Comparison of ENCODE assay signal across 26 cellular contexts in genomic region chr19:53518716-53519115, GRCh38. TPM values are rescaled to one million over a fixed set of nuclear protein-coding genes. Genes with fewer than 3 reads are reported as not detected.
DNase-seq lines count a peak whose midpoint lies in the region; ATAC-seq and TF ChIP-seq lines count a peak whose summit lies in the region.
"Had no signal": no experiment of that assay in that cellular context is flagged by ENCODE, and none has a peak within 500 bp of the region (broad histone marks: within the 10 kb centered on the region; RNA-seq: fewer than 3 reads in every experiment).

No MANE protein-coding gene starts in this region.

- intact Hi-C loops in lower lobe of right lung (cut with DNase I) (no loop called here), dorsolateral prefrontal cortex (cut with DNase I) (loop anchor here in 1 of 2 donors (5.0 kb wide), 1 partner anchor 86 kb away; the partner anchor contains the start of gene ZNF761)

- TF ChIP-seq CTCF in lower lobe of right lung (IDR thresholded peaks at IDR 0.05): no peak
- TF ChIP-seq CTCF in progenitor cell of endocrine pancreas (IDR thresholded peaks at IDR 0.05; ENCODE audit: unreplicated experiment): no peak
- no peak for TF ChIP-seq CTCF in dorsolateral prefrontal cortex (IDR thresholded peaks at IDR 0.05 in 54 of 56, conservative IDR thresholded peaks at IDR 0.05 in 2 of 56; ENCODE audit: low read depth in 1 of 56, partially characterized antibody in 56 of 56)

- POLR2A ChIA-PET in CD8-positive, alpha-beta memory T cell (lab: Charles Lee): no interaction called here

- H3K36me3 ChIP-seq in BLaER1 (peaks cover 4% of the 10 kb centered on the region; the same call in 1 of the 2 replicates), lower lobe of right lung (no peaks in the 10 kb centered on the region)
- no peaks in the 10 kb centered on the region for H3K36me3 ChIP-seq in CD8-positive, alpha-beta memory T cell (ENCODE audit: insufficient read depth, low read length)
- H3K36me3 ChIP-seq: vagina had no signal

- H3K9me3 Mint-ChIP-seq in CD8-positive, alpha-beta memory T cell: peaks cover 0 to 24% (median 8%) of the 10 kb centered on the region in 5 donors
- no peaks in the 10 kb centered on the region for H3K9me3 Mint-ChIP-seq in progenitor cell of endocrine pancreas (ENCODE audit: low read depth)
- H3K9me3 Mint-ChIP-seq: HFFc6 had no signal

- H3K27ac Mint-ChIP-seq in CD8-positive, alpha-beta memory T cell: peak overlapping the region in 2 of 8 donors; percentile 28 to 62
- H3K27ac Mint-ChIP-seq in progenitor cell of endocrine pancreas: peak overlapping the region; percentile 14
- H3K27ac Mint-ChIP-seq: activated naive CD8-positive, alpha-beta T cell treated with anti-CD3 and anti-CD28 coated beads, Interleukin-2, amount 10 ng/mL, durations not matched to agents 7 days and 5 days; GM23338; HFFc6; stimulated activated effector memory CD8-positive, alpha-beta T cell treated with anti-CD3 and anti-CD28 coated beads, Interleukin-12 subunit alpha, Interleukin-12 subunit beta, amount 100 ng/mL, for 72 hours had no signal

- H3K27me3 ChIP-seq in BLaER1 (no peaks in the 10 kb centered on the region), lower lobe of right lung (ENCODE audit: low read depth) (no peaks in the 10 kb centered on the region), dorsolateral prefrontal cortex (no peaks in the 10 kb centered on the region)
- H3K27me3 ChIP-seq in CD8-positive, alpha-beta memory T cell (ENCODE audit: insufficient read depth, low read length, poor library complexity, severe bottlenecking): no peaks in the 10 kb centered on the region
- H3K27me3 ChIP-seq: vagina had no signal

- peaks cover 16 to 19% (median 18%) of the 10 kb centered on the region in 3 donors for H3K4me1 Mint-ChIP-seq in CD8-positive, alpha-beta memory T cell
- H3K4me1 Mint-ChIP-seq in progenitor cell of endocrine pancreas (ENCODE audit: low read depth): peaks cover 11% of the 10 kb centered on the region

- CTCF ChIA-PET in CD8-positive, alpha-beta memory T cell (lab: Charles Lee): interaction anchor here (0.8 to 2.6 kb wide), 2 partner anchors 94 to 323 kb away, joined by 3 to 7 read pairs; no protein-coding TSS in a partner anchor

- H3K4me1 ChIP-seq in BLaER1: peaks cover 41% of the 10 kb centered on the region
- H3K4me1 ChIP-seq in CD8-positive, alpha-beta memory T cell (ENCODE audit: insufficient read depth, low read length): peaks cover 13% of the 10 kb centered on the region
- H3K4me1 ChIP-seq in lower lobe of right lung: peaks cover 17% of the 10 kb centered on the region

- no peaks in the 10 kb centered on the region for H4K20me1 ChIP-seq in BLaER1

- H3K9ac ChIP-seq in BLaER1: no peak overlapping the region

- DNase-seq in CD8-positive, alpha-beta memory T cell: no peak
- DNase-seq in lower lobe of right lung (no peak), progenitor cell of endocrine pancreas (ENCODE audit: low spot score, unreplicated experiment) (no peak), dorsolateral prefrontal cortex (no peak), AG20443 (ENCODE audit: low spot score) (no peak)
- DNase-seq: activated CD4-positive, alpha-beta T cell treated with anti-CD3 and anti-CD28 coated beads, Interleukin-2, amount 50 U/mL, for 48 hours; activated CD4-positive, CD25-positive, alpha-beta regulatory T cell; activated CD8-positive, alpha-beta memory T cell treated with anti-CD3 and anti-CD28 coated beads, Interleukin-2, amount 50 U/mL, for 4 hours; activated naive CD8-positive, alpha-beta T cell treated with anti-CD3 and anti-CD28 coated beads, Interleukin-2, amount 10 ng/mL, durations not matched to agents 7 days and 5 days; DMS79 treated with DMSO at 0.1 percent for 48 hours; effector CD4-positive, alpha-beta T cell; HFFc6; NCI-H1105; NCI-H2029 treated with DMSO at 0.1 percent for 48 hours; NCI-H226; NCI-H748 treated with DMSO at 0.1 percent for 48 hours; nucleus accumbens; stimulated activated CD4-positive, alpha-beta T cell treated with anti-CD3 and anti-CD28 coated beads, Interleukin-2, amount 100 ng/mL, for 48 hours; T-helper 9 cell had no signal

- H3K27ac ChIP-seq in BLaER1 (no peak overlapping the region), lower lobe of right lung (peak overlapping the region; percentile 25), dorsolateral prefrontal cortex (no peak overlapping the region)
- H3K27ac ChIP-seq in CD8-positive, alpha-beta memory T cell (ENCODE audit: low read depth, low read length): no peak overlapping the region

- H3K4me2 ChIP-seq in BLaER1: peak overlapping the region; percentile 36
- H3K4me2 ChIP-seq: GM23338 had no signal

- H3K27me3 Mint-ChIP-seq in CD8-positive, alpha-beta memory T cell: no peaks in the 10 kb centered on the region
- H3K27me3 Mint-ChIP-seq in progenitor cell of endocrine pancreas: no peaks in the 10 kb centered on the region
- H3K27me3 Mint-ChIP-seq: activated naive CD8-positive, alpha-beta T cell treated with anti-CD3 and anti-CD28 coated beads, Interleukin-2, amount 10 ng/mL, durations not matched to agents 7 days and 5 days had no signal

- H3K36me3 Mint-ChIP-seq in CD8-positive, alpha-beta memory T cell: peaks cover 0 to 25% (median 12%) of the 10 kb centered on the region in 3 donors
- peaks cover 2% of the 10 kb centered on the region for H3K36me3 Mint-ChIP-seq in progenitor cell of endocrine pancreas (ENCODE audit: insufficient read depth)
- H3K36me3 Mint-ChIP-seq: stimulated activated effector memory CD8-positive, alpha-beta T cell treated with anti-CD3 and anti-CD28 coated beads, Interleukin-12 subunit alpha, Interleukin-12 subunit beta, amount 100 ng/mL, for 72 hours had no signal

- ATAC-seq in lower lobe of right lung (no peak), GM19463 (IDR thresholded peaks at IDR 0.05; ENCODE audit: unreplicated experiment) (no peak)
- ATAC-seq: GM23338; left lobe of liver; SK-N-SH treated with all-trans-retinoic acid at 6 μM for 48 hours; stimulated activated effector memory CD8-positive, alpha-beta T cell treated with anti-CD3 and anti-CD28 coated beads, Interleukin-12 subunit alpha, Interleukin-12 subunit beta, amount 100 ng/mL, for 72 hours had no signal

- H3K4me3 ChIP-seq in BLaER1 (no peak overlapping the region), lower lobe of right lung (no peak overlapping the region), dorsolateral prefrontal cortex (no peak overlapping the region)
- no peak overlapping the region for H3K4me3 ChIP-seq in CD8-positive, alpha-beta memory T cell (ENCODE audit: low read length)
- H3K4me3 ChIP-seq: GM23338, vagina had no signal

- H3K9me3 ChIP-seq in BLaER1 (peaks cover 11% of the 10 kb centered on the region; the same call in 1 of the 2 replicates), lower lobe of right lung (no peaks in the 10 kb centered on the region)
- H3K9me3 ChIP-seq in CD8-positive, alpha-beta memory T cell (ENCODE audit: low read length): peaks cover 5% of the 10 kb centered on the region
- H3K9me3 ChIP-seq: vagina had no signal

- peak overlapping the region in 6 of 7 donors; percentile 26 to 79 (median 56) for H3K4me3 Mint-ChIP-seq in CD8-positive, alpha-beta memory T cell
- H3K4me3 Mint-ChIP-seq in progenitor cell of endocrine pancreas (ENCODE audit: low read depth): no peak overlapping the region
- H3K4me3 Mint-ChIP-seq: GM23338; HFFc6; stimulated activated effector memory CD8-positive, alpha-beta T cell treated with anti-CD3 and anti-CD28 coated beads, Interleukin-12 subunit alpha, Interleukin-12 subunit beta, amount 100 ng/mL, for 72 hours had no signal

RNA-seq across cellular contexts. Expression of gene ZNF331, which starts 19.2 kb away (rescaled TPM):
- 10 to 100 TPM; 17.5 to 18.6 TPM for total RNA-seq in CD8-positive, alpha-beta memory T cell
- polyA plus RNA-seq in CD8-positive, alpha-beta memory T cell: 43.9 TPM
- 36.6 TPM for total RNA-seq in lower lobe of right lung
- 29.0 and 29.9 TPM in 2 replicates for total RNA-seq in progenitor cell of endocrine pancreas
- total RNA-seq in dorsolateral prefrontal cortex: 100 to 1,000 TPM in 1 of 120 experiments, 10 to 100 TPM in 119; 32.2 to 101 (median 46.8) TPM

RNA-seq across cellular contexts. Expression of gene ZNF813, which starts 51.2 kb away (rescaled TPM):
- 1 to 10 TPM; 5.6 to 6.6 TPM for total RNA-seq in CD8-positive, alpha-beta memory T cell
- 4.7 TPM for polyA plus RNA-seq in CD8-positive, alpha-beta memory T cell
- total RNA-seq in lower lobe of right lung (5.3 TPM), progenitor cell of endocrine pancreas (16.0 and 16.6 TPM in 2 replicates), dorsolateral prefrontal cortex (1 to 10 TPM in 100 of 120 experiments, under 1 TPM in 20; 0.55 to 6.6 (median 1.5) TPM)
